In genomic region chr14:101150010-101150409, GRCh38 we compare ENCODE assay signal across 15 cellular contexts.
DNase-seq lines count a peak whose midpoint lies in the region; FAIRE-seq and TF ChIP-seq lines count a peak whose summit lies in the region.
"Had no signal": no experiment of that assay in that cellular context is flagged by ENCODE, and none has a peak within 500 bp of the region (broad histone marks: within the 10 kb centered on the region; RNA-seq: fewer than 3 reads in every experiment).

No MANE protein-coding gene starts in this region.

- TF ChIP-seq EP300 in H1 (IDR thresholded peaks at IDR 0.05; ENCODE audit: borderline replicate concordance in 1 of 2, low read depth in 2 of 2, low read length in 2 of 2): no peak

- H3K79me1 ChIP-seq in H1 (ENCODE audit: low read depth, low read length): no peaks in the 10 kb centered on the region

- no peak overlapping the region for H3K23ac ChIP-seq in H1 (ENCODE audit: insufficient read length)

- TF ChIP-seq RAD21 in H1 (IDR thresholded peaks at IDR 0.05 in 1 of 2, conservative IDR thresholded peaks at IDR 0.05 in 1 of 2; ENCODE audit: low read depth in 2 of 2, low read length in 2 of 2): no peak

- WGBS in H1 (ENCODE audit: extremely low coverage in 1 of 2, insufficient coverage in 1 of 2, insufficient read length in 1 of 2, insufficient replicate concordance in 2 of 2, low coverage in 1 of 2, low lambda C conversion rate in 2 of 2, missing lambda C conversion rate in 1 of 2), 2 experiments: 56% methylated on average over 7 of the region's 7 CpGs; no CpG with 5 or more reads in 1 of the 2 experiments

- H3K18ac ChIP-seq in H1 (ENCODE audit: extremely low read depth, low read length): no peak overlapping the region; the same call in 1 of the 2 replicates

- H3K27me3 ChIP-seq in H7 (ENCODE audit: control insufficient read depth, insufficient read depth, low read length) (no peaks in the 10 kb centered on the region), H1 (replicated peaks in 1 of 4; ENCODE audit: control insufficient read depth in 3 of 4, extremely low read depth in 1 of 4, insufficient read depth in 3 of 4, low read length in 3 of 4) (peaks cover 0 to 6% (median 0%) of the 10 kb centered on the region in 4 experiments; a peak in 2 of 7 replicates)

- H3K4me1 Mint-ChIP-seq in progenitor cell of endocrine pancreas (ENCODE audit: low read depth): peaks cover 21% of the 10 kb centered on the region
- H3K4me1 Mint-ChIP-seq: CD4-positive, alpha-beta memory T cell had no signal

- H2AK5ac ChIP-seq in H1 (ENCODE audit: low read depth, low read length): no peak overlapping the region

- H3K4me3 ChIP-seq in H7 (ENCODE audit: insufficient read depth, low read depth, low read length) (no peak overlapping the region), H1 (ENCODE audit: extremely low read depth in 1 of 4, insufficient read depth in 2 of 4, low read depth in 3 of 4, low read length in 4 of 4) (no peak overlapping the region)
- H3K4me3 ChIP-seq: GM12878, HAP-1 had no signal

- no peak overlapping the region for H2BK120ac ChIP-seq in H1 (replicated peaks; ENCODE audit: low read depth, low read length)

- POLR2A ChIA-PET in H1 (lab: Charles Lee; ENCODE audit: partially characterized antibody): no interaction called here

- H3K23me2 ChIP-seq in H1 (ENCODE audit: low read depth, low read length): no peaks in the 10 kb centered on the region

- no peak overlapping the region for H3K4ac ChIP-seq in H1 (replicated peaks; ENCODE audit: insufficient read length, low read depth, low read length)

- H2AFZ ChIP-seq in H1 (ENCODE audit: low read length): no peak overlapping the region

- no peak overlapping the region for H3K4me3 Mint-ChIP-seq in progenitor cell of endocrine pancreas (ENCODE audit: low read depth)
- H3K4me3 Mint-ChIP-seq: CD4-positive, alpha-beta memory T cell had no signal

- H4K5ac ChIP-seq in H1 (ENCODE audit: insufficient read length, low read depth, low read length): no peak overlapping the region

- CTCF ChIA-PET in H1 (lab: Charles Lee; ENCODE audit: partially characterized antibody): no interaction called here

- H4K20me1 ChIP-seq in H1 (replicated peaks in 1 of 2; ENCODE audit: control insufficient read depth in 1 of 2, insufficient read depth in 2 of 2, low read length in 2 of 2): no peaks in the 10 kb centered on the region

- H3K9me3 ChIP-seq in H1 (ENCODE audit: insufficient read depth in 2 of 2, low read depth in 1 of 2, low read length in 1 of 2): no peaks in the 10 kb centered on the region
- H3K9me3 ChIP-seq: HAP-1 had no signal

- peaks cover 6 to 16% (median 10%) of the 10 kb centered on the region in 4 experiments; a peak in 6 of 7 replicates for H3K4me1 ChIP-seq in H1 (replicated peaks in 1 of 4; ENCODE audit: control insufficient read depth in 3 of 4, insufficient read depth in 4 of 4, low read length in 3 of 4)
- H3K4me1 ChIP-seq: HAP-1 had no signal

- no peak overlapping the region for H3K56ac ChIP-seq in H1 (replicated peaks; ENCODE audit: insufficient read length, low read depth, low read length)

- H3K9me3 Mint-ChIP-seq in progenitor cell of endocrine pancreas (ENCODE audit: low read depth): peaks cover 8% of the 10 kb centered on the region

- no peaks in the 10 kb centered on the region for H3K27me3 Mint-ChIP-seq in progenitor cell of endocrine pancreas

- H3K14ac ChIP-seq in H1 (ENCODE audit: insufficient read length): no peak overlapping the region

- H4K91ac ChIP-seq in H1 (replicated peaks; ENCODE audit: insufficient read length, low read length): no peak overlapping the region

- no peak overlapping the region; the same call in 1 of the 2 replicates for H2BK15ac ChIP-seq in H1 (ENCODE audit: low read length)

- TF ChIP-seq POLR2A in H1 (IDR thresholded peaks at IDR 0.05; ENCODE audit: control extremely low read depth in 1 of 2, low read depth in 2 of 2, low read length in 2 of 2): no peak

- H4K8ac ChIP-seq in H1 (ENCODE audit: extremely low read depth, insufficient read depth, low read length): no peak overlapping the region

- H3K36me3 ChIP-seq in H7 (replicated peaks; ENCODE audit: control insufficient read depth, insufficient read depth, low read length) (no peaks in the 10 kb centered on the region), H1 (ENCODE audit: control insufficient read depth in 2 of 4, insufficient read depth in 4 of 4, low read length in 3 of 4) (no peaks in the 10 kb centered on the region)
- H3K36me3 ChIP-seq: HAP-1 had no signal

- no peak overlapping the region for H3K27ac ChIP-seq in H1 (ENCODE audit: low read depth, low read length)
- H3K27ac ChIP-seq: C4-2B had no signal

- H2BK12ac ChIP-seq in H1 (ENCODE audit: low read depth, low read length): peak overlapping the region; percentile 20; the same call in 1 of the 2 replicates

- H3K79me2 ChIP-seq in H1 (ENCODE audit: control insufficient read depth in 1 of 2, insufficient read depth in 2 of 2, low read length in 2 of 2): no peaks in the 10 kb centered on the region

- peak; percentile 49 for DNase-seq in NCI-H146 (lab: John Stamatoyannopoulos, UW)
- DNase-seq in NCI-H146 treated with DMSO at 0.1 percent for 48 hours (lab: John Stamatoyannopoulos, UW; ENCODE audit: unreplicated experiment): no peak
- peak; percentile 49 for DNase-seq in H7
- DNase-seq in H1 (ENCODE audit: low read depth in 1 of 2, low spot score in 2 of 2): no peak
- no peak for DNase-seq in progenitor cell of endocrine pancreas (ENCODE audit: low spot score, unreplicated experiment)
- no peak for DNase-seq in cortex of kidney (lab: John Stamatoyannopoulos, UW)
- DNase-seq in NK-92 treated with Interleukin-12 subunit alpha and Interleukin-12 subunit beta, amount 100 ng/mL, for 24 hours (lab: John Stamatoyannopoulos, UW): no peak
- DNase-seq: 8988T; AML-193; CD4-positive, alpha-beta memory T cell; DMS79 had no signal

- FAIRE-seq in H1 (lab: Jason Lieb, UNC): no peak
- FAIRE-seq: GM12878, GM18507 had no signal

- no peak overlapping the region for H3K9ac ChIP-seq in H1 (replicated peaks in 1 of 4; ENCODE audit: extremely low read depth in 1 of 4, low read depth in 3 of 4, low read length in 3 of 4)

- peaks cover 2% of the 10 kb centered on the region for H3K36me3 Mint-ChIP-seq in progenitor cell of endocrine pancreas (ENCODE audit: insufficient read depth)
- H3K36me3 Mint-ChIP-seq: CD4-positive, alpha-beta memory T cell had no signal

- peak overlapping the region; percentile 22 for H3K27ac Mint-ChIP-seq in progenitor cell of endocrine pancreas
- H3K27ac Mint-ChIP-seq: CD4-positive, alpha-beta memory T cell had no signal

- no peak overlapping the region for H2BK20ac ChIP-seq in H1 (ENCODE audit: low read length)

- no peak overlapping the region for H2BK5ac ChIP-seq in H1 (ENCODE audit: low read depth, low read length)

- H3K4me2 ChIP-seq in H1 (ENCODE audit: insufficient read depth in 1 of 2, low read depth in 2 of 2, low read length in 2 of 2): no peak overlapping the region

- TF ChIP-seq CTCF in H1 (IDR thresholded peaks at IDR 0.05; ENCODE audit: control extremely low read depth in 1 of 3, insufficient read depth in 1 of 3, low read depth in 1 of 3, low read length in 3 of 3) (no peak), progenitor cell of endocrine pancreas (IDR thresholded peaks at IDR 0.05; ENCODE audit: unreplicated experiment) (no peak)

TF ChIP-seq in H1, 55 proteins besides CTCF, POLR2A, EP300 and RAD21:
- TF ChIP-seq, protein P1, sequence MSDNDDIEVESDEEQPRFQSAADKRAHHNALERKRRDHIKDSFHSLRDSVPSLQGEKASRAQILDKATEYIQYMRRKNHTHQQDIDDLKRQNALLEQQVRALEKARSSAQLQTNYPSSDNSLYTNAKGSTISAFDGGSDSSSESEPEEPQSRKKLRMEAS (IDR thresholded peaks at IDR 0.05): no peak
- no peak for TF ChIP-seq SAP30 (IDR thresholded peaks at IDR 0.05; ENCODE audit: insufficient read depth, insufficient replicate concordance, low read length)
- no peak for TF ChIP-seq CTBP2 (IDR thresholded peaks at IDR 0.05; ENCODE audit: borderline replicate concordance, insufficient read depth, insufficient read length, low read length)
- TF ChIP-seq RFX5 (IDR thresholded peaks at IDR 0.05; ENCODE audit: borderline replicate concordance, low read depth, low read length): no peak
- TF ChIP-seq YY1 (IDR thresholded peaks at IDR 0.05; ENCODE audit: low read depth, low read length): no peak
- TF ChIP-seq HDAC2 (IDR thresholded peaks at IDR 0.05; ENCODE audit: borderline replicate concordance in 1 of 2, low read depth in 2 of 2, low read length in 2 of 2): no peak
- TF ChIP-seq JUND (IDR thresholded peaks at IDR 0.05; ENCODE audit: low read length): no peak
- no peak for TF ChIP-seq SP1 (IDR thresholded peaks at IDR 0.05; ENCODE audit: low read depth, low read length)
- TF ChIP-seq SP4 (IDR thresholded peaks at IDR 0.05; ENCODE audit: low read length): no peak
TF ChIP-seq in H1: peak in this region for 0.

Comparison
In these comparisons a context has a peak if more than half of its experiments do, and no peak if none do; other contexts are left out.
1. DNase-seq: peak in NCI-H146 (single experiment) and H7 (single experiment); none in NCI-H146 treated with DMSO at 0.1 percent for 48 hours (single experiment), H1 (0 of 2), progenitor cell of endocrine pancreas (single experiment), cortex of kidney (single experiment) and NK-92 treated with Interleukin-12 subunit alpha and Interleukin-12 subunit beta, amount 100 ng/mL, for 24 hours (single experiment).